In genomic region chr15:26132786-26133185, GRCh38 we compare ENCODE assay signal across 15 cellular contexts.
"Had no signal": no experiment of that assay in that cellular context is flagged by ENCODE, and none has a peak within 500 bp of the region (broad histone marks: within the 10 kb centered on the region; RNA-seq: fewer than 3 reads in every experiment).

No MANE protein-coding gene starts in this region.

- H3K4me3 ChIP-seq: coronary artery, gastroesophageal sphincter, heart left ventricle, mucosa of descending colon, right atrium auricular region, tibial artery, uterus had no signal

- H3K9me3 ChIP-seq: gastroesophageal sphincter, heart left ventricle, mucosa of descending colon, right atrium auricular region, tibial artery, uterus had no signal

- H3K36me3 ChIP-seq: gastroesophageal sphincter, heart left ventricle, right atrium auricular region, tibial artery, uterus had no signal

- DNase-seq: activated CD4-positive, alpha-beta T cell treated with anti-CD3 and anti-CD28 coated beads for 36 hours; activated CD4-positive, alpha-beta T cell treated with anti-CD3 and anti-CD28 coated beads, Interleukin-2, amount 50 U/mL, for 48 hours; activated T-cell treated with anti-CD3 and anti-CD28 coated beads for 4 hours; central memory CD4-positive, alpha-beta T cell; heart left ventricle; mucosa of descending colon; naive B cell; stimulated activated CD4-positive, alpha-beta T cell treated with anti-CD3 and anti-CD28 coated beads, Interleukin-2, amount 100 ng/mL, for 24 hours; stimulated activated naive CD8-positive, alpha-beta T cell treated with anti-CD3 and anti-CD28 coated beads, Interleukin-15, Interleukin-2, amounts not matched to agents 100 U/mL and 50 U/mL, for 24 hours; substantia nigra; tibial artery; uterus had no signal

- H3K27ac ChIP-seq: coronary artery, gastroesophageal sphincter, heart left ventricle, right atrium auricular region, tibial artery, uterus had no signal

- H3K4me1 ChIP-seq: heart left ventricle, right atrium auricular region, tibial artery, uterus had no signal

- H3K27me3 ChIP-seq: gastroesophageal sphincter, right atrium auricular region, tibial artery, uterus had no signal
